In genomic region chr10:44044549-44044948, GRCh38 we compare ENCODE assay signal across 2 cellular contexts.
TF ChIP-seq lines count a peak whose summit lies in the region.

No MANE protein-coding gene starts in this region.

TF ChIP-seq in SK-N-SH, 30 proteins besides CTCF, POLR2A, EP300 and RAD21 (continued from another document):
- TF ChIP-seq IRF3 (IDR thresholded peaks at IDR 0.05; ENCODE audit: low read depth, low read length), result no peak
- peak; percentile 6; the same call in 1 of the 2 replicates for TF ChIP-seq SMC3 (IDR thresholded peaks at IDR 0.05; ENCODE audit: low read depth, low read length)
- TF ChIP-seq, protein P1, sequence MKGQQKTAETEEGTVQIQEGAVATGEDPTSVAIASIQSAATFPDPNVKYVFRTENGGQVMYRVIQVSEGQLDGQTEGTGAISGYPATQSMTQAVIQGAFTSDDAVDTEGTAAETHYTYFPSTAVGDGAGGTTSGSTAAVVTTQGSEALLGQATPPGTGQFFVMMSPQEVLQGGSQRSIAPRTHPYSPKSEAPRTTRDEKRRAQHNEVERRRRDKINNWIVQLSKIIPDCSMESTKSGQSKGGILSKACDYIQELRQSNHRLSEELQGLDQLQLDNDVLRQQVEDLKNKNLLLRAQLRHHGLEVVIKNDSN (IDR thresholded peaks at IDR 0.05; ENCODE audit: borderline replicate concordance, low read depth), result no peak
- TF ChIP-seq, protein P2, sequence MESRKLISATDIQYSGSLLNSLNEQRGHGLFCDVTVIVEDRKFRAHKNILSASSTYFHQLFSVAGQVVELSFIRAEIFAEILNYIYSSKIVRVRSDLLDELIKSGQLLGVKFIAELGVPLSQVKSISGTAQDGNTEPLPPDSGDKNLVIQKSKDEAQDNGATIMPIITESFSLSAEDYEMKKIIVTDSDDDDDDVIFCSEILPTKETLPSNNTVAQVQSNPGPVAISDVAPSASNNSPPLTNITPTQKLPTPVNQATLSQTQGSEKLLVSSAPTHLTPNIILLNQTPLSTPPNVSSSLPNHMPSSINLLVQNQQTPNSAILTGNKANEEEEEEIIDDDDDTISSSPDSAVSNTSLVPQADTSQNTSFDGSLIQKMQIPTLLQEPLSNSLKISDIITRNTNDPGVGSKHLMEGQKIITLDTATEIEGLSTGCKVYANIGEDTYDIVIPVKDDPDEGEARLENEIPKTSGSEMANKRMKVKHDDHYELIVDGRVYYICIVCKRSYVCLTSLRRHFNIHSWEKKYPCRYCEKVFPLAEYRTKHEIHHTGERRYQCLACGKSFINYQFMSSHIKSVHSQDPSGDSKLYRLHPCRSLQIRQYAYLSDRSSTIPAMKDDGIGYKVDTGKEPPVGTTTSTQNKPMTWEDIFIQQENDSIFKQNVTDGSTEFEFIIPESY (IDR thresholded peaks at IDR 0.05; ENCODE audit: borderline replicate concordance, low read depth), result no peak

TF ChIP-seq in SK-N-SH treated with all-trans-retinoic acid at 6 μM for 48 hours, 23 proteins besides CTCF, POLR2A, EP300 and RAD21 (continued from another document):
- no peak for TF ChIP-seq PPARA (CRISPR knock-in tag; IDR thresholded peaks at IDR 0.05; ENCODE audit: borderline replicate concordance)
